In the genomic region with DNA sequence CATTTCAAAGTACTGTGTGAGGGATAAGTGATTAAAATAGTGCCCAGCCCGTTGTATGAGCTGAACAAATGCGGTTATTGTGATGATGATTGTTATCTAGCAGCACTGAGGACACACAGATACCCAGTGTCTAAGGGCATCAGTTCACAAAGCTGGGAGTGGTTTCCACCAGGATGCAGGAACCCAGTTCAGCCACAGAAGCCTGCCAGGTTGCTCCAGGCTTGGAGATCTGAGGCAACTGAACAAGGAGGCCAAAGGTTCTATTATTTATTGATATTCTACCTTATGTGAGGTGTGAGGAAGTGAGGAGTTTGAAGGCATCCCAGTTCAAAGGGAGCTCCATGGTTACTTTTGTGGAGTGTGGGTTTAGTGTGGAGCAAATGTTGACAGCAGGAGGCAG, we compare ENCODE assay signal across 17 cellular contexts.
"Had no signal": no experiment of that assay in that cellular context is flagged by ENCODE, and none has a peak within 500 bp of the region (broad histone marks: within the 10 kb centered on the region; RNA-seq: fewer than 3 reads in every experiment).

No MANE protein-coding gene starts in this region.

- H3K9me3 Mint-ChIP-seq: activated T-cell treated with anti-CD3 and anti-CD28 coated beads, Interleukin-2, amount 50 U/mL, for 24 hours had no signal

- H3K27me3 ChIP-seq: adrenal gland, hepatocyte, left lung, tibial nerve, vagina had no signal

- H3K9me3 ChIP-seq: adrenal gland, left lung, tibial nerve, vagina had no signal

- H3K4me2 ChIP-seq: hepatocyte had no signal

- H3K36me3 Mint-ChIP-seq: memory B cell, natural killer cell had no signal

- H3K4me1 ChIP-seq: adrenal gland, left lung, tibial nerve, vagina had no signal

- H3K36me3 ChIP-seq: left lung, tibial nerve, vagina had no signal

- H2AFZ ChIP-seq: hepatocyte had no signal

- H3K4me3 ChIP-seq: adrenal gland, hepatocyte, left lung, tibial nerve, vagina had no signal

- ATAC-seq: esophagus mucosa, left lung, natural killer cell had no signal

- DNase-seq: activated CD4-positive, alpha-beta T cell treated with anti-CD3 and anti-CD28 coated beads, Interleukin-2, amount 50 U/mL, for 48 hours; activated CD4-positive, CD25-positive, alpha-beta regulatory T cell treated with anti-CD3 and anti-CD28 coated beads, Interleukin-2, amount 50 U/mL, for 72 hours; activated naive CD4-positive, alpha-beta T cell treated with anti-CD3 and anti-CD28 coated beads, Interleukin-2, amount 50 U/mL, for 16 hours; activated T-cell treated with anti-CD3 and anti-CD28 coated beads, Interleukin-2, amount 50 U/mL, for 24 hours; adrenal gland; caudate nucleus; left lung; natural killer cell; stimulated activated CD4-positive, alpha-beta T cell treated with anti-CD3 and anti-CD28 coated beads, Interleukin-4, amount 100 ng/mL, for 24 hours; stimulated activated naive CD4-positive, alpha-beta T cell had no signal

- H3K27ac Mint-ChIP-seq: activated T-cell treated with anti-CD3 and anti-CD28 coated beads, Interleukin-2, amount 50 U/mL, for 24 hours; memory B cell; natural killer cell had no signal

- H3K27ac ChIP-seq: adrenal gland, hepatocyte, left lung, tibial nerve, vagina had no signal

- FAIRE-seq: colon, keratinocyte had no signal
